9 cellular contexts compared by ENCODE assay signal in genomic region chr1:222048030-222048632, GRCh38.
A peak's percentile ranks its signal among the peaks of the same experiment; 100 is the strongest.
DNase-seq lines count a peak whose midpoint lies in the region; ATAC-seq and TF ChIP-seq lines count a peak whose summit lies in the region.
"Had no signal": no experiment of that assay in that cellular context is flagged by ENCODE, and none has a peak within 500 bp of the region (broad histone marks: within the 10 kb centered on the region; RNA-seq: fewer than 3 reads in every experiment).

No MANE protein-coding gene starts in this region.

- H3K4me3 ChIP-seq in neural progenitor cell, result no peak overlapping the region
- H3K4me3 ChIP-seq in esophagus muscularis mucosa, result no peak overlapping the region

- no peaks in the 10 kb centered on the region for H3K79me2 ChIP-seq in neural progenitor cell (ENCODE audit: low read depth)

- H3K27ac ChIP-seq in neural progenitor cell (no peak overlapping the region), esophagus muscularis mucosa (replicated peaks in 1 of 4) (no peak overlapping the region), caudate nucleus (ENCODE audit: low read depth, low read length) (no peak overlapping the region)

- no peaks in the 10 kb centered on the region for H3K36me3 Mint-ChIP-seq in neural progenitor cell

- H4K20me1 ChIP-seq in neural progenitor cell (ENCODE audit: low read depth), result no peaks in the 10 kb centered on the region

- intact Hi-C loops in esophagus muscularis mucosa (cut with DNase I), result no loop called here

- peaks cover 8% of the 10 kb centered on the region for H3K4me1 Mint-ChIP-seq in neural progenitor cell

- H3K36me3 ChIP-seq in neural progenitor cell, result no peaks in the 10 kb centered on the region
- H3K36me3 ChIP-seq in esophagus muscularis mucosa, result no peaks in the 10 kb centered on the region

- TF ChIP-seq CTCF in neural progenitor cell (IDR thresholded peaks at IDR 0.05) (no peak), esophagus muscularis mucosa (IDR thresholded peaks at IDR 0.05) (no peak)

- H3F3A ChIP-seq in neural progenitor cell (ENCODE audit: low read depth), result no peaks in the 10 kb centered on the region

- no peak overlapping the region for H2AFZ ChIP-seq in neural progenitor cell (replicated peaks)

- no peak overlapping the region for H3K9ac ChIP-seq in neural progenitor cell

- H3K9me3 Mint-ChIP-seq in neural progenitor cell, result no peaks in the 10 kb centered on the region

- DNase-seq in OCI-M1 (lab: John Stamatoyannopoulos, UW) (peak; percentile 44), myocyte (ENCODE audit: low read depth) (peak; percentile 69), neural progenitor cell (ENCODE audit: low spot score) (no peak), esophagus muscularis mucosa (ENCODE audit: extremely low spot score) (no peak), caudate nucleus (lab: John Stamatoyannopoulos, UW) (no peak)
- DNase-seq in effector CD8-positive, alpha-beta T cell (lab: John Stamatoyannopoulos, UW), result no peak
- DNase-seq: central memory CD4-positive, alpha-beta T cell had no signal

- peaks cover 2% of the 10 kb centered on the region for H3K27me3 Mint-ChIP-seq in neural progenitor cell (ENCODE audit: insufficient read depth, low read depth)

- H3K4me1 ChIP-seq in neural progenitor cell, result no peaks in the 10 kb centered on the region
- peaks cover 12 to 18% (median 14%) of the 10 kb centered on the region in 4 donors for H3K4me1 ChIP-seq in esophagus muscularis mucosa

- H3K4me3 Mint-ChIP-seq in neural progenitor cell, result no peak overlapping the region

- no peak overlapping the region for H3K27ac Mint-ChIP-seq in neural progenitor cell

- H3K9me3 ChIP-seq in neural progenitor cell (ENCODE audit: low read depth) (no peaks in the 10 kb centered on the region), esophagus muscularis mucosa (no peaks in the 10 kb centered on the region)

- ATAC-seq in GM18868 (IDR thresholded peaks at IDR 0.05; ENCODE audit: unreplicated experiment) (peak; percentile 82), HG02870 (IDR thresholded peaks at IDR 0.05; ENCODE audit: unreplicated experiment) (peak; percentile 84)

- no peak for TF ChIP-seq POLR2A in esophagus muscularis mucosa (IDR thresholded peaks at IDR 0.05; ENCODE audit: low read depth)

- WGBS in esophagus muscularis mucosa, result 55% methylated on average over 4 of the region's 4 CpGs

- no peak overlapping the region for H3K4me2 ChIP-seq in neural progenitor cell

- no peak for TF ChIP-seq EP300 in esophagus muscularis mucosa (IDR thresholded peaks at IDR 0.05)

- H3K27me3 ChIP-seq in neural progenitor cell, result no peaks in the 10 kb centered on the region
- H3K27me3 ChIP-seq in esophagus muscularis mucosa, result no peaks in the 10 kb centered on the region

Comparison
In these comparisons a context has a peak if more than half of its experiments do, and no peak if none do; other contexts are left out.
1. DNase-seq: peak in OCI-M1 (single experiment) and myocyte (single experiment); none in effector CD8-positive, alpha-beta T cell (single experiment), neural progenitor cell (single experiment), esophagus muscularis mucosa (single experiment) and caudate nucleus (0 of 61).